Comparison of ENCODE assay signal across 8 cellular contexts in the genomic region with DNA sequence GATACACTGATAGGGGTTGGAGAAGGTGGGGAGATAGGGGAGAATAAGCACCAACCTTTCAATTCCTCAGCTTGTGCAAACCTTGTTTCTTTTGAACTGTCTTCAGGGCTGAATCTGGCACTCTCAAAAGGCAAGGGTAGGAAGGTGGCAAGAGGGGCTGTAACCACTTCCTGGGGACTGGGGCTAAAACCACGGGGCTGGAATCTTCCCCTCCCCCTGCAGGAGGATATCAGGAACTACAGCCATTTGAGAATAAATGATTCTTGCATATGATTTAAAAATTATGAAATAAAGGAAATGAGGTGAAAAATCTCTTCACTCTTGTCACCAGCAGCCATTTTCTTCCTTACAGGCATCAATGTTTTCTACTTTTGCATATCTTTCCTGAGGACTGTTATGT. TPM values are rescaled to one million over a fixed set of nuclear protein-coding genes. Genes with fewer than 3 reads are reported as not detected.
DNase-seq lines count a peak whose midpoint lies in the region; ATAC-seq and TF ChIP-seq lines count a peak whose summit lies in the region.

No MANE protein-coding gene starts in this region.

- WGBS in heart left ventricle, 4 donors = 0% methylated on average over 1 of the region's 1 CpG
- WGBS in thyroid gland, 2 donors = 0 to 8% methylated on average over 1 of the region's 1 CpG

- H2AFZ ChIP-seq in GM23338 = no peak overlapping the region

- TF ChIP-seq CTCF in C4-2B (conservative IDR thresholded peaks at IDR 0.05) = peak; percentile 64
- TF ChIP-seq CTCF in GM23338 (conservative IDR thresholded peaks at IDR 0.05; ENCODE audit: low read depth in 2 of 2) = peak; percentile 67 to 74
- peak; percentile 46 to 69 (median 64) for TF ChIP-seq CTCF in heart left ventricle (IDR thresholded peaks at IDR 0.05)
- peak; percentile 18 to 65 (median 38) for TF ChIP-seq CTCF in thyroid gland (IDR thresholded peaks at IDR 0.05)

- no peaks in the 10 kb centered on the region; the same call in 2 of the 3 replicates for H3K4me1 Mint-ChIP-seq in GM23338
- peaks cover 10% of the 10 kb centered on the region for H3K4me1 Mint-ChIP-seq in T-helper 17 cell

- no peak overlapping the region for H3K27ac Mint-ChIP-seq in GM23338
- no peak overlapping the region for H3K27ac Mint-ChIP-seq in T-helper 17 cell

- no peaks in the 10 kb centered on the region for H3K36me3 Mint-ChIP-seq in GM23338 (ENCODE audit: low read depth)
- no peaks in the 10 kb centered on the region for H3K36me3 Mint-ChIP-seq in T-helper 17 cell (ENCODE audit: low read depth)

- H3K9me3 ChIP-seq in T-helper 17 cell (ENCODE audit: control insufficient read depth, low read length, poor library complexity, severe bottlenecking) (peaks cover 3% of the 10 kb centered on the region), heart left ventricle (peaks cover 0 to 15% (median 0%) of the 10 kb centered on the region in 12 donors), thyroid gland (no peaks in the 10 kb centered on the region)

- H3K4me2 ChIP-seq in GM23338 = no peak overlapping the region

- H3K79me2 ChIP-seq in GM23338 (replicated peaks; ENCODE audit: insufficient read depth) = no peaks in the 10 kb centered on the region

- no peak for TF ChIP-seq POLR2A in heart left ventricle (IDR thresholded peaks at IDR 0.05)
- no peak for TF ChIP-seq POLR2A in thyroid gland (IDR thresholded peaks at IDR 0.05)

- H3F3A ChIP-seq in GM23338 (replicated peaks; ENCODE audit: low read depth) = no peaks in the 10 kb centered on the region

- intact Hi-C loops in heart left ventricle (cut with DNase I) = loop anchor here in 1 of 10 donors (2.0 kb wide), 1 partner anchor 76 kb away; no protein-coding TSS in a partner anchor
- intact Hi-C loops in thyroid gland (cut with DNase I) = no loop called here

- H3K27ac ChIP-seq in C4-2B (no peak overlapping the region), GM23338 (ENCODE audit: low read depth) (no peak overlapping the region), heart left ventricle (no peak overlapping the region), thyroid gland (no peak overlapping the region)

- H3K9me3 Mint-ChIP-seq in GM23338 = no peaks in the 10 kb centered on the region

- no peak overlapping the region for H3K4me3 Mint-ChIP-seq in GM23338
- no peak overlapping the region for H3K4me3 Mint-ChIP-seq in T-helper 17 cell

- no peaks in the 10 kb centered on the region for H4K20me1 ChIP-seq in GM23338 (replicated peaks; ENCODE audit: insufficient read depth)

- H3K27me3 ChIP-seq in GM23338 (ENCODE audit: insufficient read depth) = no peaks in the 10 kb centered on the region
- H3K27me3 ChIP-seq in heart left ventricle = no peaks in the 10 kb centered on the region
- no peaks in the 10 kb centered on the region for H3K27me3 ChIP-seq in thyroid gland

- H3K4me1 ChIP-seq in GM23338 (ENCODE audit: insufficient read depth) (no peaks in the 10 kb centered on the region), heart left ventricle (peaks cover 0 to 9% (median 0%) of the 10 kb centered on the region in 12 donors), thyroid gland (no peaks in the 10 kb centered on the region)

- H3K9me2 ChIP-seq in GM23338 (ENCODE audit: insufficient read depth) = no peaks in the 10 kb centered on the region

- H3K4me3 ChIP-seq in GM23338 (no peak overlapping the region), heart left ventricle (no peak overlapping the region), thyroid gland (replicated peaks in 1 of 3) (no peak overlapping the region)

- H3K27me3 Mint-ChIP-seq in GM23338 (ENCODE audit: insufficient read depth, low read depth, poor library complexity) (peaks cover 4% of the 10 kb centered on the region), T-helper 17 cell (peaks cover 14% of the 10 kb centered on the region)

- DNase-seq in GM23338 (ENCODE audit: low spot score) = peak; percentile 61
- DNase-seq in T-helper 17 cell = no peak
- DNase-seq in heart left ventricle = no peak
- no peak for DNase-seq in thyroid gland
- DNase-seq in stimulated activated CD4-positive, alpha-beta T cell treated with anti-CD3 and anti-CD28 coated beads, Interleukin-12 subunit alpha, Interleukin-12 subunit beta, amount 100 ng/mL, for 4 hours = no peak

- no peaks in the 10 kb centered on the region for H3K36me3 ChIP-seq in GM23338 (ENCODE audit: insufficient read depth)
- no peaks in the 10 kb centered on the region for H3K36me3 ChIP-seq in heart left ventricle
- H3K36me3 ChIP-seq in thyroid gland = no peaks in the 10 kb centered on the region

- peak; percentile 69 for ATAC-seq in GM23338
- peak; percentile 42 for ATAC-seq in T-helper 17 cell
- ATAC-seq in heart left ventricle = peak in 1 of 4 donors; percentile 12
- ATAC-seq in HG03196 (IDR thresholded peaks at IDR 0.05; ENCODE audit: unreplicated experiment) = no peak
- ATAC-seq in HG03039 (IDR thresholded peaks at IDR 0.05; ENCODE audit: unreplicated experiment) = no peak

TF ChIP-seq in GM23338, 12 proteins besides CTCF, POLR2A, EP300 and RAD21 (continues in another document):
- TF ChIP-seq NANOG (IDR thresholded peaks at IDR 0.05; ENCODE audit: borderline replicate concordance) = no peak
- no peak for TF ChIP-seq CREB1 (CRISPR knock-in tag; IDR thresholded peaks at IDR 0.05; ENCODE audit: low read depth)
- TF ChIP-seq, protein P1, sequence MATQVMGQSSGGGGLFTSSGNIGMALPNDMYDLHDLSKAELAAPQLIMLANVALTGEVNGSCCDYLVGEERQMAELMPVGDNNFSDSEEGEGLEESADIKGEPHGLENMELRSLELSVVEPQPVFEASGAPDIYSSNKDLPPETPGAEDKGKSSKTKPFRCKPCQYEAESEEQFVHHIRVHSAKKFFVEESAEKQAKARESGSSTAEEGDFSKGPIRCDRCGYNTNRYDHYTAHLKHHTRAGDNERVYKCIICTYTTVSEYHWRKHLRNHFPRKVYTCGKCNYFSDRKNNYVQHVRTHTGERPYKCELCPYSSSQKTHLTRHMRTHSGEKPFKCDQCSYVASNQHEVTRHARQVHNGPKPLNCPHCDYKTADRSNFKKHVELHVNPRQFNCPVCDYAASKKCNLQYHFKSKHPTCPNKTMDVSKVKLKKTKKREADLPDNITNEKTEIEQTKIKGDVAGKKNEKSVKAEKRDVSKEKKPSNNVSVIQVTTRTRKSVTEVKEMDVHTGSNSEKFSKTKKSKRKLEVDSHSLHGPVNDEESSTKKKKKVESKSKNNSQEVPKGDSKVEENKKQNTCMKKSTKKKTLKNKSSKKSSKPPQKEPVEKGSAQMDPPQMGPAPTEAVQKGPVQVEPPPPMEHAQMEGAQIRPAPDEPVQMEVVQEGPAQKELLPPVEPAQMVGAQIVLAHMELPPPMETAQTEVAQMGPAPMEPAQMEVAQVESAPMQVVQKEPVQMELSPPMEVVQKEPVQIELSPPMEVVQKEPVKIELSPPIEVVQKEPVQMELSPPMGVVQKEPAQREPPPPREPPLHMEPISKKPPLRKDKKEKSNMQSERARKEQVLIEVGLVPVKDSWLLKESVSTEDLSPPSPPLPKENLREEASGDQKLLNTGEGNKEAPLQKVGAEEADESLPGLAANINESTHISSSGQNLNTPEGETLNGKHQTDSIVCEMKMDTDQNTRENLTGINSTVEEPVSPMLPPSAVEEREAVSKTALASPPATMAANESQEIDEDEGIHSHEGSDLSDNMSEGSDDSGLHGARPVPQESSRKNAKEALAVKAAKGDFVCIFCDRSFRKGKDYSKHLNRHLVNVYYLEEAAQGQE (IDR thresholded peaks at IDR 0.05; ENCODE audit: unreplicated experiment) = no peak
- TF ChIP-seq EZH2 (IDR thresholded peaks at IDR 0.05; ENCODE audit: low read depth, unreplicated experiment) = no peak
- TF ChIP-seq POLR2AphosphoS5 (IDR thresholded peaks at IDR 0.05; ENCODE audit: low read depth) = no peak
- TF ChIP-seq ZNF114 (CRISPR knock-in tag; IDR thresholded peaks at IDR 0.05) = no peak

RNA-seq across cellular contexts. Expression of gene ATOH8, which starts 50.8 kb away (rescaled TPM):
- 0.62 and 0.97 TPM in 2 replicates for total RNA-seq in GM23338 (2014; rRNA removed; shearing (Covaris generic))
- polyA plus RNA-seq in GM23338 (2016; fragmentation: Nextera tagmentation; extraction: Ambion mirVana) (0.11 and 0.45 TPM in 2 replicates), heart left ventricle (10 to 100 TPM; 22.9 to 37.9 TPM)
- total RNA-seq in T-helper 17 cell (not detected), heart left ventricle (100 to 1,000 TPM in 1 of 9 donors, 10 to 100 TPM in 8; 11.8 to 103 (median 18.5) TPM), thyroid gland (100 to 1,000 TPM in 2 of 4 donors, 10 to 100 TPM in 2; 82.8 to 260 (median 167) TPM)

Comparison
In these comparisons a context has a peak if more than half of its experiments do, and no peak if none do; other contexts are left out.
1. ATAC-seq: peak in GM23338 (single experiment) and T-helper 17 cell (single experiment); none in HG03196 (single experiment) and HG03039 (single experiment).
2. Peak in every context shown above with its lines, with median percentiles within 50 percentile points of each other: CTCF ChIP-seq.